ENCODE assay signal across 4 cellular contexts in genomic region chr5:155114655-155115054, GRCh38.
"Had no signal": no experiment of that assay in that cellular context is flagged by ENCODE, and none has a peak within 500 bp of the region (broad histone marks: within the 10 kb centered on the region; RNA-seq: fewer than 3 reads in every experiment).

No MANE protein-coding gene starts in this region.

- H3K4me3 Mint-ChIP-seq: GM23338, H9 had no signal

- H3K4me3 ChIP-seq: GM23338 had no signal

- DNase-seq: H9, HCEC 1CT, IMR-90 had no signal

- H3K4me2 ChIP-seq: GM23338 had no signal

- H3K27ac Mint-ChIP-seq: GM23338, H9 had no signal

- ATAC-seq: GM23338 had no signal

- H2AFZ ChIP-seq: GM23338 had no signal

- H3K4me1 Mint-ChIP-seq: GM23338 had no signal
